In the genomic region with DNA sequence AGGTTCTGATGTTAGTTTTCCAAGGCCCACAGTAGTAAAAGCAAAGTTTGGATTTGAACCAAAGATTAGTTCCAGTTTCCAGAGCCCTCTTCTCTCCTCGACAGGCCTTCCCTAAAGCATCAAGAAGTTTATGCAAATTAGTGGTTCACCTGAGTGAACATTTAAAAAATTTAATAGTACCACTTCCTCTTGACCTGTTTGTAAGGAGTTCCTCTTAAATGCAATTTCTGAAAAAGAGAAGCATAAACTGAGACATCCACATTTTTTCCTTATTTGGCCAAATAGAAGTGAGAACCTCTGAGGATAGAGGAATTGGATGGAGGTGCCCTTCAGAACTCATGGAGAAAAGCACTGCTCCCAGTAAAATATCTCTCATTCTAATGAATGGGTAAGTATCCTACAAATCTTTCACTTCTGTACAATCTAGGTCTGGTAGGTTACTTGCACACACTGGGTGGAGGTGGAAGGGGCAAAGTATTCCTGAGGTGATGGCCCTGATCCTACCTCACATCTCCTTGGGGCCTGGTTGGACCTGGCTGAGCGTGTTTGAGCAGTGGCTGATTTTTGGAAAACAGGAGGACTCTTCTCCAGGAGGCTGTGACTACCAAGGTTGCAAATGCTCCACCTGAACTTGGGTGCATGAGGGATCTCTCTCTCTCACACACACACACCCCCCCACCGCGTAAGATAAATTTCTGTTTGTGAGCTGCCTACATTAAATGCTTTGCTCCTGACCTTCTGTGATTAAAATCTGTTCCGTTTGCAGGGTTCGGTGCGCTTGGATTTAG, we compare ENCODE assay signal across 8 cellular contexts. TPM values are rescaled to one million over a fixed set of nuclear protein-coding genes. Genes with fewer than 3 reads are reported as not detected.
DNase-seq lines count a peak whose midpoint lies in the region; ATAC-seq and TF ChIP-seq lines count a peak whose summit lies in the region.

No MANE protein-coding gene starts in this region.

- H3K36me3 ChIP-seq in BE2C = no peaks in the 10 kb centered on the region

- peak overlapping the region; percentile 99 for H3K27ac Mint-ChIP-seq in mesothelial cell of epicardium

- H3K4me3 Mint-ChIP-seq in mesothelial cell of epicardium = peak overlapping the region; percentile 91

- no peaks in the 10 kb centered on the region for H3K4me1 ChIP-seq in BE2C

- H3K27me3 Mint-ChIP-seq in mesothelial cell of epicardium (ENCODE audit: low read depth) = no peaks in the 10 kb centered on the region

- peaks cover 35% of the 10 kb centered on the region for H3K4me1 Mint-ChIP-seq in mesothelial cell of epicardium

- TF ChIP-seq CTCF in BE2C (IDR thresholded peaks at IDR 0.05; ENCODE audit: low read depth, low read length) = no peak
- no peak for TF ChIP-seq CTCF in astrocyte of the cerebellum (IDR thresholded peaks at IDR 0.05; ENCODE audit: low read depth, low read length, missing control alignments)
- TF ChIP-seq CTCF in mesothelial cell of epicardium (IDR thresholded peaks at IDR 0.05; ENCODE audit: unreplicated experiment) = no peak

- H3K4me3 ChIP-seq in BE2C (ENCODE audit: low read depth, low read length) = peak overlapping the region; percentile 61; the same call in 1 of the 2 replicates
- peak overlapping the region; percentile 85 for H3K4me3 ChIP-seq in astrocyte of the cerebellum (ENCODE audit: low read depth, low read length)

- peak; percentile 45 for ATAC-seq in GM18909 (IDR thresholded peaks at IDR 0.05; ENCODE audit: poor library complexity, unreplicated experiment)
- peak; percentile 38 for ATAC-seq in HG03139 (IDR thresholded peaks at IDR 0.05; ENCODE audit: unreplicated experiment)

- H3K9me3 Mint-ChIP-seq in mesothelial cell of epicardium = no peaks in the 10 kb centered on the region

- H3K9me3 ChIP-seq in BE2C = no peaks in the 10 kb centered on the region

- DNase-seq in BE2C (no peak), astrocyte of the cerebellum (ENCODE audit: low read depth) (no peak), mesothelial cell of epicardium (ENCODE audit: low spot score in 2 of 2, unreplicated experiment in 2 of 2) (no peak), COLO668 (lab: John Stamatoyannopoulos, UW; ENCODE audit: unreplicated experiment) (no peak), T-helper 9 cell (no peak)
- no peak for DNase-seq in stimulated activated CD4-positive, alpha-beta T cell treated with anti-CD3 and anti-CD28 coated beads, Interleukin-2, amount 100 ng/mL, for 24 hours

- in situ Hi-C loops in astrocyte of the cerebellum (cut with HindIII; ENCODE audit: low sequenced_read_pairs) = no loop called here

- peaks cover 27% of the 10 kb centered on the region for H3K27me3 ChIP-seq in BE2C

- H3K36me3 Mint-ChIP-seq in mesothelial cell of epicardium = no peaks in the 10 kb centered on the region

RNA-seq across cellular contexts. Expression of gene DSE, which starts 1.0 kb away (rescaled TPM):
- 3.7 TPM for polyA plus RNA-seq in BE2C (2012; ENCODE audit: insufficient read depth, insufficient read length, low read depth)
- total RNA-seq in mesothelial cell of epicardium = 69.6 to 73.3 TPM (median 70.7 TPM) in 3 replicates
